8 cellular contexts compared by ENCODE assay signal in the genomic region with DNA sequence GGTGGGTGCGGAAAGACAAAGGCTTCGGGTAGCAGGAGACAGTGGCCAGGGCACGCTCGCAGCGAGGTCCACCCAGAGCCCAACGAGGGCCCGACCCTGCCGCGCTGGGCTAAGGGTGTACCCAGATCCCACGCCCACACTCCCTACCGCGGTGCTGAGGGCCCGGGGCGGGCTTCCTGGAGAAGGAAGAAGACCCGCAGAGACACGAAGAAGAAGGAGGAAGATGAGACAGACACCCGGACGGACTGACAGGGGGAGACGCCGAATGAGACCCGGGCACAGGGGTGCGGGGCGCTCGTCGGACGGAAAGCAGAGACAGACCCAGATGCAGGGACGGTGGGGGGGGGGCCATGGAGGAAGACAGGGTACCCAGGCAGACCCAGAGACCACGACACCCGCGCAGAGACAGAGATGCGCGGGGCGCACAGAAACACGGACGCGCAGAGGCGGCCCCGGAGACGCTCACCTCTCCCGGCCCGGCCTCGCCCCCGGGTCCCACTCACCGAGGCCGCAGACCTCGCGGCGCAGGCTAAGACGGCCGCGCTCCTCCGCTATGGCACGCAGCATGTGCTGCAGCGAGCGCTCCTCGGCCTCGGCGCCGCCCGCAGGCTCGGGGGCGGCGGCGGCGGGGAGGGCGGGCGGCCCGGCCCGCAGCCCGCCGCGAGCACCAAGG. TPM values are rescaled to one million over a fixed set of nuclear protein-coding genes. Genes with fewer than 3 reads are reported as not detected.
DNase-seq lines count a peak whose midpoint lies in the region; ATAC-seq and TF ChIP-seq lines count a peak whose summit lies in the region.

No MANE protein-coding gene starts in this region.

- peaks cover 35% of the 10 kb centered on the region for H3K4me1 Mint-ChIP-seq in activated naive CD8-positive, alpha-beta T cell treated with anti-CD3 and anti-CD28 coated beads, Interleukin-2, amount 10 ng/mL, durations not matched to agents 7 days and 5 days

- no peak for TF ChIP-seq CTCF in NB4 (IDR thresholded peaks at IDR 0.05; ENCODE audit: low read depth, low read length)

- H3K9me3 ChIP-seq in iPS DF 6.9 (ENCODE audit: control insufficient read depth, insufficient read depth, low read length): no peaks in the 10 kb centered on the region

- peak; percentile 65 for DNase-seq in NB4 (ENCODE audit: low read depth)
- DNase-seq in activated naive CD8-positive, alpha-beta T cell treated with anti-CD3 and anti-CD28 coated beads, Interleukin-2, amount 10 ng/mL, durations not matched to agents 7 days and 5 days: peak; percentile 72
- DNase-seq in iPS DF 6.9 (ENCODE audit: low read depth, low spot score): no peak

- no peaks in the 10 kb centered on the region for H3K36me3 ChIP-seq in iPS DF 6.9 (ENCODE audit: control insufficient read depth, insufficient read depth, low read length)

- WGBS in iPS DF 6.9 (ENCODE audit: insufficient coverage, insufficient read length): no CpG with 5 or more reads among the region's 72 CpGs

- H3K4me3 ChIP-seq in NB4 (ENCODE audit: low read depth, low read length) (peak overlapping the region; percentile 70), iPS DF 6.9 (ENCODE audit: low read length) (peak overlapping the region; percentile 53), skin epidermis (peak overlapping the region; percentile 54 to 77 (median 73))

- H3K4me1 ChIP-seq in iPS DF 6.9 (ENCODE audit: control insufficient read depth, insufficient read depth, low read length): peaks cover 5% of the 10 kb centered on the region

- peak overlapping the region; percentile 76 for H3K27ac Mint-ChIP-seq in activated naive CD8-positive, alpha-beta T cell treated with anti-CD3 and anti-CD28 coated beads, Interleukin-2, amount 10 ng/mL, durations not matched to agents 7 days and 5 days

- H3K36me3 Mint-ChIP-seq in activated naive CD8-positive, alpha-beta T cell treated with anti-CD3 and anti-CD28 coated beads, Interleukin-2, amount 10 ng/mL, durations not matched to agents 7 days and 5 days: no peaks in the 10 kb centered on the region

- H3K9me3 Mint-ChIP-seq in activated naive CD8-positive, alpha-beta T cell treated with anti-CD3 and anti-CD28 coated beads, Interleukin-2, amount 10 ng/mL, durations not matched to agents 7 days and 5 days: no peaks in the 10 kb centered on the region

- H3K4me3 Mint-ChIP-seq in activated naive CD8-positive, alpha-beta T cell treated with anti-CD3 and anti-CD28 coated beads, Interleukin-2, amount 10 ng/mL, durations not matched to agents 7 days and 5 days: peak overlapping the region; percentile 89

- H3K27ac ChIP-seq in iPS DF 6.9 (ENCODE audit: low read length): no peak overlapping the region
- peak overlapping the region in 20 of 21 experiments; percentile 45 to 91 (median 78) for H3K27ac ChIP-seq in skin epidermis

- peak; percentile 21 for ATAC-seq in GM19328 (IDR thresholded peaks at IDR 0.05; ENCODE audit: unreplicated experiment)
- peak; percentile 50 for ATAC-seq in activated naive CD8-positive, alpha-beta T cell treated with anti-CD3 and anti-CD28 coated beads, Interleukin-2, amount 10 ng/mL, durations not matched to agents 7 days and 5 days (ENCODE audit: low read depth)
- no peak for ATAC-seq in GM18867 (IDR thresholded peaks at IDR 0.05; ENCODE audit: unreplicated experiment)
- no peak for ATAC-seq in GM18520 (IDR thresholded peaks at IDR 0.05; ENCODE audit: unreplicated experiment)
- no peak for ATAC-seq in GM21529 (IDR thresholded peaks at IDR 0.05; ENCODE audit: unreplicated experiment)

- peaks cover 3% of the 10 kb centered on the region for H3K27me3 Mint-ChIP-seq in activated naive CD8-positive, alpha-beta T cell treated with anti-CD3 and anti-CD28 coated beads, Interleukin-2, amount 10 ng/mL, durations not matched to agents 7 days and 5 days

- POLR2A ChIA-PET in activated naive CD8-positive, alpha-beta T cell treated with anti-CD3 and anti-CD28 coated beads, Interleukin-2, amount 10 ng/mL, durations not matched to agents 7 days and 5 days (lab: Charles Lee): no interaction called here

- no peaks in the 10 kb centered on the region for H3K27me3 ChIP-seq in iPS DF 6.9 (ENCODE audit: control insufficient read depth, insufficient read depth, low read length)

- TF ChIP-seq POLR2A in NB4 (IDR thresholded peaks at IDR 0.05; ENCODE audit: extremely low read depth, insufficient read length): no peak

RNA-seq across cellular contexts. Expression of gene KIAA0930, which starts 0.4 kb away (rescaled TPM):
- 10 to 100 TPM; 38.0 to 41.9 TPM for total RNA-seq in activated naive CD8-positive, alpha-beta T cell treated with anti-CD3 and anti-CD28 coated beads, Interleukin-2, amount 10 ng/mL, durations not matched to agents 7 days and 5 days

RNA-seq across cellular contexts. Expression of gene UPK3A, which starts 44.5 kb away (rescaled TPM):
- total RNA-seq in activated naive CD8-positive, alpha-beta T cell treated with anti-CD3 and anti-CD28 coated beads, Interleukin-2, amount 10 ng/mL, durations not matched to agents 7 days and 5 days: not detected

Comparison
In these comparisons a context has a peak if more than half of its experiments do, and no peak if none do; other contexts are left out.
1. ATAC-seq: peak in GM19328 (single experiment) and activated naive CD8-positive, alpha-beta T cell treated with anti-CD3 and anti-CD28 coated beads, Interleukin-2, amount 10 ng/mL, durations not matched to agents 7 days and 5 days (single experiment); none in GM18867 (single experiment), GM18520 (single experiment) and GM21529 (single experiment).
2. Peak in every context shown above with its lines, with median percentiles within 50 percentile points of each other: H3K4me3 ChIP-seq.